Comparison of ENCODE assay signal across 9 cellular contexts in the genomic region with DNA sequence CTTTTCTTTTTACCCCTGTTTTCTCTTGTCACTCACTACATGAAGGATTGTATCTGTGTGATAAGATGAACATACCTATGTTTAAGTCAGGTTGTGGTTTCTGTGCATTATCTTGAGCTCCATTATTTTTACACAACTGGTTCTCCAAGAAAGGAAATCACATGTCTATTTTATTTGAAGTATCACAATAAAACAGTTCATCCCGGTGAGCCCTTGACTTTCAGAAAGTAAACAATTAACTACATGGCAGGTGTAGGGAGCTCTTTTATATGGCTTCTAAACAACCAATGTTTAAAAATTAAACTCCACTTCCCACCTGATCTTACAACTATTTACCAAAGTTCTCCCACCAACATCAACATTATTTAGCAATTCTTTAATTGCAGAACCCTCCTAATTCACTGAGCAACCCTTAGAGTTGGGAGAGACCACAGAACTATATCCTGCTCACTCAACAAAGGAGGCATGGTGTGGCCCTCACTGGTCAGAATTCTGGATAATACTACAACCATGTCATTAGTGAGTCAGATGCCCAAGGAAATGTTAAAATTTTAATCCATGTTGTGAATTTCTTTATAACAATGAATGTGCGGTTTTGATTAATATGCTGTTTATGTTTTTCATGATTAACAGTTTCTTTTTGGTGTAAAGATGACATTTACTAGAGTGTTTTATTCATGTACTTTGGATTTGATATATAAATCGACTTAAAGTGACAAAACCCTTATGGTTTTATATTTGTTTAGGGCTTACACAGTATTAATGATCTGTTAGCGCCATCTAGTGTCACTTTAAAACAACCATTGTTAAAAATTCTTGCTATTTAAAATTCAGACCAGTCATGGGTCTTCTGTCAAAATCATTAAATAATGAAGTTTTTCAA. TPM values are rescaled to one million over a fixed set of nuclear protein-coding genes. Genes with fewer than 3 reads are reported as not detected.
A peak's percentile ranks its signal among the peaks of the same experiment; 100 is the strongest.
DNase-seq lines count a peak whose midpoint lies in the region; TF ChIP-seq lines count a peak whose summit lies in the region.
"Had no signal": no experiment of that assay in that cellular context is flagged by ENCODE, and none has a peak within 500 bp of the region (broad histone marks: within the 10 kb centered on the region; RNA-seq: fewer than 3 reads in every experiment).

No MANE protein-coding gene starts in this region.

- no peaks in the 10 kb centered on the region for H3K36me3 ChIP-seq in thyroid gland
- H3K36me3 ChIP-seq: BLaER1 had no signal

- DNase-seq in NCI-H2081 (lab: John Stamatoyannopoulos, UW) (peak; percentile 31 to 59), NCI-H2081 treated with DMSO at 0.1 percent for 48 hours (lab: John Stamatoyannopoulos, UW) (no peak), NCI-H1694 (lab: John Stamatoyannopoulos, UW) (peak; percentile 62), iPS-NIHi11 (ENCODE audit: low spot score) (peak; percentile 33), thyroid gland (no peak), GOT3 (lab: John Stamatoyannopoulos, UW) (no peak)
- DNase-seq in activated naive CD4-positive, alpha-beta T cell treated with anti-CD3 and anti-CD28 coated beads for 36 hours, result no peak

- CTCF ChIA-PET in activated naive CD4-positive, alpha-beta T cell treated with anti-CD3 and anti-CD28 coated beads for 36 hours (lab: Charles Lee), result interaction anchor here (0.6 to 1.6 kb wide), 9 partner anchors 9 to 379 kb away, joined by 3 to 6 read pairs (median 3); no protein-coding TSS in a partner anchor

- TF ChIP-seq CTCF in WI38 (IDR thresholded peaks at IDR 0.05; ENCODE audit: low read depth, low read length), result peak; percentile 2; the same call in 1 of the 2 replicates
- TF ChIP-seq CTCF in thyroid gland (IDR thresholded peaks at IDR 0.05), result peak in 5 of 6 experiments; percentile 7 to 77 (median 53)

- TF ChIP-seq POLR2A in thyroid gland (IDR thresholded peaks at IDR 0.05), result no peak

- H3K27me3 Mint-ChIP-seq in activated naive CD4-positive, alpha-beta T cell treated with anti-CD3 and anti-CD28 coated beads for 36 hours (ENCODE audit: low read depth), result no peaks in the 10 kb centered on the region

- H3K4me3 Mint-ChIP-seq in activated naive CD4-positive, alpha-beta T cell treated with anti-CD3 and anti-CD28 coated beads for 36 hours, result no peak overlapping the region

- H3K27ac ChIP-seq in thyroid gland, result no peak overlapping the region
- H3K27ac ChIP-seq: BLaER1 had no signal

- WGBS in thyroid gland, 2 donors, result 26 to 30% methylated on average over 4 of the region's 4 CpGs

- H3K4me3 ChIP-seq in WI38 (ENCODE audit: low read depth, low read length), result no peak overlapping the region
- no peak overlapping the region for H3K4me3 ChIP-seq in thyroid gland (replicated peaks in 1 of 3)
- H3K4me3 ChIP-seq: BLaER1 had no signal

- H3K9me3 ChIP-seq in thyroid gland, result no peaks in the 10 kb centered on the region
- H3K9me3 ChIP-seq: BLaER1 had no signal

- peaks cover 4% of the 10 kb centered on the region for H3K36me3 Mint-ChIP-seq in activated naive CD4-positive, alpha-beta T cell treated with anti-CD3 and anti-CD28 coated beads for 36 hours (ENCODE audit: low read depth)

- intact Hi-C loops in thyroid gland (cut with DNase I), result loop anchor here (5.0 to 10.0 kb wide), 2 partner anchors 107 to 340 kb away; no protein-coding TSS in a partner anchor
- intact Hi-C loops in activated naive CD4-positive, alpha-beta T cell treated with anti-CD3 and anti-CD28 coated beads for 36 hours (cut with micrococcal nuclease), result loop anchor here (1.0 to 10.0 kb wide), 5 partner anchors 45 to 379 kb away; no protein-coding TSS in a partner anchor

- H3K27ac Mint-ChIP-seq in activated naive CD4-positive, alpha-beta T cell treated with anti-CD3 and anti-CD28 coated beads for 36 hours, result no peak overlapping the region

- H3K4me1 ChIP-seq in thyroid gland, result peaks cover 0 to 8% of the 10 kb centered on the region in 2 donors
- H3K4me1 ChIP-seq: BLaER1 had no signal

- H3K4me1 Mint-ChIP-seq in activated naive CD4-positive, alpha-beta T cell treated with anti-CD3 and anti-CD28 coated beads for 36 hours (ENCODE audit: low read depth), result peaks cover 6% of the 10 kb centered on the region

- no peaks in the 10 kb centered on the region for H3K27me3 ChIP-seq in thyroid gland
- H3K27me3 ChIP-seq: BLaER1 had no signal

- H3K9me3 Mint-ChIP-seq in activated naive CD4-positive, alpha-beta T cell treated with anti-CD3 and anti-CD28 coated beads for 36 hours, result no peaks in the 10 kb centered on the region

RNA-seq across cellular contexts. Expression of gene SCGN, which starts 50.0 kb away (rescaled TPM):
- total RNA-seq in thyroid gland, result 1 to 10 TPM in 2 of 4 donors, not detected in 2; 1.2 to 6.2 TPM
- not detected for total RNA-seq in activated naive CD4-positive, alpha-beta T cell treated with anti-CD3 and anti-CD28 coated beads for 36 hours

Comparison
In these comparisons a context has a peak if more than half of its experiments do, and no peak if none do; other contexts are left out.
1. DNase-seq: peak in NCI-H2081 (2 of 2), NCI-H1694 (single experiment) and iPS-NIHi11 (single experiment); none in NCI-H2081 treated with DMSO at 0.1 percent for 48 hours (single experiment), thyroid gland (0 of 2), activated naive CD4-positive, alpha-beta T cell treated with anti-CD3 and anti-CD28 coated beads for 36 hours (single experiment) and GOT3 (single experiment).